26 cellular contexts compared by ENCODE assay signal in genomic region chr11:35850191-35850590, GRCh38.
"Had no signal": no experiment of that assay in that cellular context is flagged by ENCODE, and none has a peak within 500 bp of the region (broad histone marks: within the 10 kb centered on the region; RNA-seq: fewer than 3 reads in every experiment).

No MANE protein-coding gene starts in this region.

- H3K4me3 Mint-ChIP-seq: activated CD4-positive, alpha-beta memory T cell treated with anti-CD3 and anti-CD28 coated beads, Interleukin-2, amount 10 ng/mL, durations not matched to agents 7 days and 5 days; activated CD4-positive, alpha-beta T cell treated with anti-CD3 and anti-CD28 coated beads, Interleukin-2, amount 10 ng/mL, durations not matched to agents 7 days and 5 days; activated naive CD4-positive, alpha-beta T cell treated with anti-CD3 and anti-CD28 coated beads, Interleukin-2, amount 10 ng/mL, durations not matched to agents 7 days and 5 days; activated T-cell treated with anti-CD3 and anti-CD28 coated beads, Interleukin-2, amount 50 U/mL, for 24 hours; activated T-cell treated with anti-CD3 and anti-CD28 coated beads, Interleukin-2, amount 50 U/mL, for 72 hours; central memory CD8-positive, alpha-beta T cell; WTC11 had no signal

- DNase-seq: activated CD4-positive, alpha-beta memory T cell treated with anti-CD3 and anti-CD28 coated beads, Interleukin-2, amount 10 ng/mL, durations not matched to agents 7 days and 5 days; activated CD4-positive, alpha-beta T cell treated with anti-CD3 and anti-CD28 coated beads for 1 hour; activated CD4-positive, alpha-beta T cell treated with anti-CD3 and anti-CD28 coated beads for 4 hours; activated CD4-positive, alpha-beta T cell treated with anti-CD3 and anti-CD28 coated beads, Interleukin-2, amount 10 ng/mL, durations not matched to agents 7 days and 5 days; activated CD4-positive, alpha-beta T cell treated with anti-CD3 and anti-CD28 coated beads, Interleukin-2, amount 50 U/mL, for 4 hours; activated CD8-positive, alpha-beta memory T cell treated with anti-CD3 and anti-CD28 coated beads, Interleukin-2, amount 50 U/mL, for 48 hours; activated gamma-delta T cell; activated naive CD4-positive, alpha-beta T cell; activated naive CD4-positive, alpha-beta T cell treated with anti-CD3 and anti-CD28 coated beads, Interleukin-2, amount 10 ng/mL, durations not matched to agents 7 days and 5 days; activated T-cell treated with anti-CD3 and anti-CD28 coated beads for 4 hours; activated T-cell treated with anti-CD3 and anti-CD28 coated beads, Interleukin-2, amount 50 U/mL, for 24 hours; activated T-cell treated with anti-CD3 and anti-CD28 coated beads, Interleukin-2, amount 50 U/mL, for 72 hours; amniotic stem cell; anterior cingulate cortex; brain microvascular endothelial cell; cortex of kidney; dermis blood vessel endothelial cell; effector CD8-positive, alpha-beta T cell; foreskin keratinocyte; gastrocnemius medialis; heart right ventricle; T-helper 2 cell had no signal

- H3K4me3 ChIP-seq: gastrocnemius medialis, heart right ventricle had no signal

- H3K27ac ChIP-seq: brain microvascular endothelial cell, foreskin keratinocyte, gastrocnemius medialis, heart right ventricle, VCaP had no signal

- H3K27me3 Mint-ChIP-seq: activated naive CD4-positive, alpha-beta T cell treated with anti-CD3 and anti-CD28 coated beads, Interleukin-2, amount 10 ng/mL, durations not matched to agents 7 days and 5 days had no signal

- H3K9me3 ChIP-seq: gastrocnemius medialis, heart right ventricle had no signal

- H3K36me3 Mint-ChIP-seq: activated naive CD4-positive, alpha-beta T cell treated with anti-CD3 and anti-CD28 coated beads, Interleukin-2, amount 10 ng/mL, durations not matched to agents 7 days and 5 days; activated naive CD4-positive, alpha-beta T cell treated with anti-CD3 and anti-CD28 coated beads, Interleukin-2, amount 50 U/mL, for 72 hours; WTC11 had no signal

- H3K36me3 ChIP-seq: brain microvascular endothelial cell, gastrocnemius medialis, heart right ventricle had no signal

- H3K4me1 ChIP-seq: foreskin keratinocyte, gastrocnemius medialis had no signal

- H3K27me3 ChIP-seq: gastrocnemius medialis had no signal

- H3K9me3 Mint-ChIP-seq: activated CD4-positive, alpha-beta memory T cell treated with anti-CD3 and anti-CD28 coated beads, Interleukin-2, amount 10 ng/mL, durations not matched to agents 7 days and 5 days; activated CD4-positive, alpha-beta T cell treated with anti-CD3 and anti-CD28 coated beads, Interleukin-2, amount 10 ng/mL, durations not matched to agents 7 days and 5 days; activated naive CD4-positive, alpha-beta T cell treated with anti-CD3 and anti-CD28 coated beads, Interleukin-2, amount 10 ng/mL, durations not matched to agents 7 days and 5 days; activated naive CD4-positive, alpha-beta T cell treated with anti-CD3 and anti-CD28 coated beads, Interleukin-2, amount 50 U/mL, for 72 hours; activated T-cell treated with anti-CD3 and anti-CD28 coated beads, Interleukin-2, amount 50 U/mL, for 24 hours; activated T-cell treated with anti-CD3 and anti-CD28 coated beads, Interleukin-2, amount 50 U/mL, for 72 hours; central memory CD8-positive, alpha-beta T cell; WTC11 had no signal

- H3K27ac Mint-ChIP-seq: activated CD4-positive, alpha-beta memory T cell treated with anti-CD3 and anti-CD28 coated beads, Interleukin-2, amount 10 ng/mL, durations not matched to agents 7 days and 5 days; activated CD4-positive, alpha-beta T cell treated with anti-CD3 and anti-CD28 coated beads, Interleukin-2, amount 10 ng/mL, durations not matched to agents 7 days and 5 days; activated naive CD4-positive, alpha-beta T cell treated with anti-CD3 and anti-CD28 coated beads, Interleukin-2, amount 10 ng/mL, durations not matched to agents 7 days and 5 days; activated naive CD4-positive, alpha-beta T cell treated with anti-CD3 and anti-CD28 coated beads, Interleukin-2, amount 50 U/mL, for 72 hours; activated T-cell treated with anti-CD3 and anti-CD28 coated beads, Interleukin-2, amount 50 U/mL, for 24 hours; activated T-cell treated with anti-CD3 and anti-CD28 coated beads, Interleukin-2, amount 50 U/mL, for 72 hours; WTC11 had no signal

- H3K4me1 Mint-ChIP-seq: activated CD4-positive, alpha-beta memory T cell treated with anti-CD3 and anti-CD28 coated beads, Interleukin-2, amount 10 ng/mL, durations not matched to agents 7 days and 5 days; activated CD4-positive, alpha-beta T cell treated with anti-CD3 and anti-CD28 coated beads, Interleukin-2, amount 10 ng/mL, durations not matched to agents 7 days and 5 days; activated naive CD4-positive, alpha-beta T cell treated with anti-CD3 and anti-CD28 coated beads, Interleukin-2, amount 10 ng/mL, durations not matched to agents 7 days and 5 days; central memory CD8-positive, alpha-beta T cell had no signal
